In the genomic region with DNA sequence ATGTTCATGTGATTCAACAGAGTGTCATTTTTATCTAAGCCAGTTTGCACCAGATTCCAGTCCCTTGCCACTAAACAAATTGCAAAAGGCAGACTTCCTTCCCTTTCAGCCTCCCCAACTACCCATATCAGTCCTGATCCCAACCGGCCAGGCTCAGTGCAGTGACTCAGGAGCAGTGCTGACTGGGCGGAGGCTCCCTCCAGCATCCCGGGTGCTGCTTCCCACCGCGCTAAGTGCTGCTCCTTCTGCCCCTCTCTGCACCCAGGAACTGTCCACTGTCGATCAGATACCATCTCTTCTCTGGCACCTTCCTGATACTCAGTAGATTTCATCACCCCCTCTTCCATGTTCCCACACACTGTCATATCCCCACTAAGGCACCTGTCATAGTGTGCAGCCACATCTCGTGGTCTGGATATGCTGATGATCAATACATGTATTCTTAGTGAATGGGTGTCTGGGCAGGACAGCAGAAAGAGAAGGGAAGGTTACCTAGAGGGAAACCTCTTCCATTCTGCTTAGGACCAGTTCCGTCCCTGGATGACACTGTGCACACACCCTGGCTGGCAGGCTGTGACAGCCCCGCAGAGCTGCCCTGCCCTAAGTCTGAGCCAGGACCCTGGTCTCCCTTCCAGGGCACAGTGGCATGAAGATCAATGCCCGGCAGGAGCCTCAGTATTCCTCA, we compare ENCODE assay signal across 22 cellular contexts.
DNase-seq lines count a peak whose midpoint lies in the region; ATAC-seq, FAIRE-seq and TF ChIP-seq lines count a peak whose summit lies in the region.
"Had no signal": no experiment of that assay in that cellular context is flagged by ENCODE, and none has a peak within 500 bp of the region (broad histone marks: within the 10 kb centered on the region; RNA-seq: fewer than 3 reads in every experiment).

No MANE protein-coding gene starts in this region.

- intact Hi-C loops in left cardiac atrium (cut with DNase I) (no loop called here), psoas muscle (cut with DNase I) (no loop called here)

- no peak for TF ChIP-seq CTCF in psoas muscle (IDR thresholded peaks at IDR 0.05)

- DNase-seq in HTR-8/SVneo (ENCODE audit: insufficient read length, low spot score) (no peak), left cardiac atrium (no peak), psoas muscle (no peak), DMS53 treated with DMSO at 0.1 percent for 48 hours (lab: John Stamatoyannopoulos, UW; ENCODE audit: unreplicated experiment) (no peak)
- DNase-seq in activated CD8-positive, alpha-beta memory T cell treated with anti-CD3 and anti-CD28 coated beads, Interleukin-2, amount 50 U/mL, for 4 hours: no peak
- DNase-seq: activated T-cell treated with anti-CD3 and anti-CD28 coated beads, Interleukin-2, amount 50 U/mL, for 48 hours; body of pancreas; CD4-positive, alpha-beta memory T cell; GM23248; left lung; NCI-H1048; NCI-H1694 treated with DMSO at 0.1 percent for 48 hours; NCI-H446 treated with DMSO at 0.1 percent for 48 hours; NCI-H774; stimulated activated CD4-positive, alpha-beta T cell treated with anti-CD3 and anti-CD28 coated beads, Interleukin-15, amount 100 ng/mL, for 24 hours had no signal

- H3K27ac ChIP-seq in angular gyrus (ENCODE audit: low read depth, low read length) (peak overlapping the region; percentile 22), psoas muscle (no peak overlapping the region)
- H3K27ac ChIP-seq: body of pancreas, epithelial cell of prostate, GM23248, left lung, neutrophil had no signal

- WGBS in psoas muscle, 3 donors: 68 to 86% (median 76%) methylated on average over 10 of the region's 10 CpGs

- H3K27me3 ChIP-seq in psoas muscle (ENCODE audit: insufficient read depth in 3 of 3, low read length in 2 of 3): no peaks in the 10 kb centered on the region
- H3K27me3 ChIP-seq: body of pancreas, left lung, neutrophil had no signal

- H3K36me3 ChIP-seq in psoas muscle (ENCODE audit: insufficient read depth in 1 of 2, low read depth in 1 of 2): no peaks in the 10 kb centered on the region
- H3K36me3 ChIP-seq: left lung, neutrophil had no signal

- no peaks in the 10 kb centered on the region for H3K4me1 ChIP-seq in psoas muscle
- H3K4me1 ChIP-seq: body of pancreas, left lung had no signal

- peak; percentile 63 for FAIRE-seq in HTR-8/SVneo (lab: Jason Lieb, UNC)
- FAIRE-seq: D721Med had no signal

- no peak overlapping the region for H3K4me3 ChIP-seq in psoas muscle
- H3K4me3 ChIP-seq: body of pancreas, GM23248, left lung had no signal

- ATAC-seq in left cardiac atrium (peak; percentile 33 to 55), psoas muscle (peak in 3 of 4 donors; percentile 11 to 26 (median 26)), HG03520 (IDR thresholded peaks at IDR 0.05; ENCODE audit: unreplicated experiment) (no peak)
- ATAC-seq: body of pancreas; left lung; stimulated activated memory B cell treated with anti-CD40 and anti-IgM and Interleukin-4, amounts not matched to agents 10 μg/mL and 1 μg/mL and 100 μg/mL, for 72 hours; WTC11 had no signal

- no peaks in the 10 kb centered on the region for H3K9me3 ChIP-seq in psoas muscle
- H3K9me3 ChIP-seq: body of pancreas, left lung, neutrophil had no signal
